Comparison of ENCODE assay signal across 19 cellular contexts in genomic region chr5:114729986-114730385, GRCh38.
"Had no signal": no experiment of that assay in that cellular context is flagged by ENCODE, and none has a peak within 500 bp of the region (broad histone marks: within the 10 kb centered on the region; RNA-seq: fewer than 3 reads in every experiment).

No MANE protein-coding gene starts in this region.

- H3K27ac Mint-ChIP-seq: mesothelial cell of epicardium had no signal

- H3K4me3 Mint-ChIP-seq: mesothelial cell of epicardium had no signal

- ATAC-seq: gastrocnemius medialis, heart right ventricle, left cardiac atrium, left lung, left ventricle myocardium superior, lower lobe of right lung, mucosa of descending colon had no signal

- DNase-seq: dermis blood vessel endothelial cell; dorsolateral prefrontal cortex; effector CD4-positive, alpha-beta T cell; effector memory CD4-positive, alpha-beta T cell; esophagus squamous epithelium; foreskin fibroblast; foreskin melanocyte; gastrocnemius medialis; glutamatergic neuron; head of caudate nucleus; heart right ventricle; hippocampal formation; left cardiac atrium; left lung; left ventricle myocardium superior; lower lobe of right lung; mesenchymal stem cell; mucosa of descending colon had no signal
